13 cellular contexts compared by ENCODE assay signal in the genomic region with DNA sequence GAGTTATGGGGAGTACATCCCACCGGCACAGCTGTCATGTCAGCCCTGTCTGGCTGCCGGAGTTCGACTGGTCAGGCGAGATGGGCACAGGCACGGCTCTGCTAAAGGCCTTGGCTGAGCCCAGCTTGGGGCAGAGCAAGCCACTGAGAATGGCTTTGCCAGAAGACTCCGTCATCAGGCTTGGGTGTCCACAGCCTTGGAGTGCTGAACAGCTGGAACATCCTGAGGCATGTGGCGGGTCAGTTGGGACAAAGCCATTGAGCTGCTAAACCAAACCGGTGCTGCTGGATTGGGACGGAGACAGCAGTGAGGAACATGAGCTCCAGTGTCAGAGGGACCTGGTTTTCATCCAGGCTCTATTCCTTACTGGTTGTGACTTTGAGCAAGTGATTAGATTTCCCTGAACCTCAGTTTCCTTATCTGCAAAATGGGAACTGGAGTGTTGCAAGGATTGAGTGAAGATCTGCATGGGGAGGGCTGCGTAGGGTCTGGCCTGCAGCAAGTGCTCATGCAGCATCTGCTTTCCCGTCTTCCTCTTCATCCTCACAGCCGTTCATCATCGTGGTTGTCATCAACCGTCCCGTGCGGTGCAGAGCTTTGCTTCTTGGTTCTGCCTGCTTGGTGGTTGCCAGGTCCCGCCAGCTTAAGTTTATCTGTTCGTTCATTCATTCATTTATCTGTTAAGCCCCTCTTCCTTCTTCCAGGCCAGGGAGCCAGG.
DNase-seq lines count a peak whose midpoint lies in the region; ATAC-seq and TF ChIP-seq lines count a peak whose summit lies in the region.
"Had no signal": no experiment of that assay in that cellular context is flagged by ENCODE, and none has a peak within 500 bp of the region (broad histone marks: within the 10 kb centered on the region; RNA-seq: fewer than 3 reads in every experiment).

No MANE protein-coding gene starts in this region.

- H3K27ac ChIP-seq in ovary: peak overlapping the region in 1 of 2 donors; percentile 59
- H3K27ac ChIP-seq: HL-60, SJSA1 had no signal

- H3K36me3 ChIP-seq in ovary: no peaks in the 10 kb centered on the region
- H3K36me3 ChIP-seq: SJSA1 had no signal

- DNase-seq in AG10803 (ENCODE audit: low read depth): peak; percentile 56
- peak; percentile 67 for DNase-seq in amniotic epithelial cell (ENCODE audit: low read depth)
- DNase-seq in left cardiac atrium: peak; percentile 77
- peak; percentile 69 to 79 (median 74) for DNase-seq in ovary
- DNase-seq in NCI-H345 (lab: John Stamatoyannopoulos, UW): no peak
- DNase-seq in iPS-NIHi7 (ENCODE audit: extremely low spot score): no peak
- no peak for DNase-seq in hippocampal formation (lab: John Stamatoyannopoulos, UW)
- DNase-seq: cerebellar nuclear complex, NCI-H1092 treated with DMSO at 0.1 percent for 48 hours, NCI-H510A had no signal

- H3K27me3 ChIP-seq in ovary: no peaks in the 10 kb centered on the region
- H3K27me3 ChIP-seq: SJSA1 had no signal

- TF ChIP-seq CTCF in AG10803 (conservative IDR thresholded peaks at IDR 0.05; ENCODE audit: low read length): no peak
- no peak for TF ChIP-seq CTCF in ovary (IDR thresholded peaks at IDR 0.05)

- WGBS in ovary, 3 donors: 25 to 36% (median 28%) methylated on average over 18 of the region's 18 CpGs

- peaks cover 21% of the 10 kb centered on the region for H3K4me1 ChIP-seq in ovary (ENCODE audit: insufficient read depth)

- no peak for TF ChIP-seq POLR2A in ovary (IDR thresholded peaks at IDR 0.05)

- no peak for TF ChIP-seq EP300 in ovary (IDR thresholded peaks at IDR 0.05)

- H3K9me3 ChIP-seq in ovary: no peaks in the 10 kb centered on the region
- H3K9me3 ChIP-seq: SJSA1 had no signal

- ATAC-seq in left cardiac atrium (peak; percentile 84 to 88), GM18907 (IDR thresholded peaks at IDR 0.05; ENCODE audit: unreplicated experiment) (no peak)

- H3K4me3 ChIP-seq in AG10803 (ENCODE audit: low read length): no peak overlapping the region
- no peak overlapping the region for H3K4me3 ChIP-seq in ovary
- H3K4me3 ChIP-seq: SJSA1 had no signal

- intact Hi-C loops in left cardiac atrium (cut with DNase I): loop anchor here in 1 of 2 donors (2.0 kb wide), 1 partner anchor 133 kb away; no protein-coding TSS in a partner anchor
- intact Hi-C loops in ovary (cut with DNase I): no loop called here

Comparison
In these comparisons a context has a peak if more than half of its experiments do, and no peak if none do; other contexts are left out.
1. DNase-seq: peak in AG10803 (single experiment), amniotic epithelial cell (single experiment), left cardiac atrium (single experiment) and ovary (5 of 5); none in NCI-H345 (single experiment), iPS-NIHi7 (single experiment) and hippocampal formation (0 of 2).